In the genomic region with DNA sequence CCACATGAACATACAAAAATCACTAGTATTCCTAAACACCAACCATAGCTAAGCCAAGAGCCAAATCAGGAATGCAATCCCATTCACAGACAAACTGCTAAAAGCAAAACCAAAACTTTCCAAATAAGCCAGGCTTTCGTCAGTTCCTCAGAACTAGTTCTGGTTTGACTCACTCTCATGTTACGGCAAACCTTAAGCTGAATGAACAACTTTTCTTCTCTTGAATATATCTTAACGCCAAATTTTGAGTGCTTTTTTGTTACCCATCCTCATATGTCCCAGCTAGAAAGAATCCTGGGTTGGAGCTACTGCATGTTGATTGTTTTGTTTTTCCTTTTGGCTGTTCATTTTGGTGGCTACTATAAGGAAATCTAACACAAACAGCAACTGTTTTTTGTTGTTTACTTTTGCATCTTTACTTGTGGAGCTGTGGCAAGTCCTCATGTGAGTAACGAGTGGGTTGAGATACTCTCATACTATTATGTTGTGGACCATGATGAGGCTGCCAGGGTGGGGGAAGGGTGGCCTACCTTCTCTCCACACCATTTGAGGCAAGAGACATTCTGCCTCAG, we compare ENCODE assay signal across 8 cellular contexts. TPM values are rescaled to one million over a fixed set of nuclear protein-coding genes. Genes with fewer than 3 reads are reported as not detected.
DNase-seq lines count a peak whose midpoint lies in the region; ATAC-seq and TF ChIP-seq lines count a peak whose summit lies in the region.

TSS of gene PDCD1LG2 (plus strand) at position 172 of the 572 bp plus-strand sequence. CDS start 12,016 bp downstream, outside the sequence.

- no peaks in the 10 kb centered on the region for H3K27me3 Mint-ChIP-seq in activated T-cell treated with anti-CD3 and anti-CD28 coated beads, Interleukin-2, amount 50 U/mL, for 24 hours

- peak within 1 kb of the TSS; percentile 73 for H3K4me3 Mint-ChIP-seq in activated T-cell treated with anti-CD3 and anti-CD28 coated beads, Interleukin-2, amount 50 U/mL, for 24 hours

- H3K27ac ChIP-seq in RWPE1, result no peak within 1 kb of the TSS

- H3K9me3 Mint-ChIP-seq in activated T-cell treated with anti-CD3 and anti-CD28 coated beads, Interleukin-2, amount 50 U/mL, for 24 hours, result peaks cover 5% of the 10 kb centered on the region

- peak within 1 kb of the TSS; percentile 98 for H3K27ac Mint-ChIP-seq in activated T-cell treated with anti-CD3 and anti-CD28 coated beads, Interleukin-2, amount 50 U/mL, for 24 hours

- POLR2A ChIA-PET in RWPE1 (lab: Yijun Ruan, JAX; ENCODE audit: low non-redundant PET), result no interaction called here

- DNase-seq in AG08395 (ENCODE audit: low spot score), result peak; percentile 43
- peak; percentile 58 for DNase-seq in activated T-cell treated with anti-CD3 and anti-CD28 coated beads, Interleukin-2, amount 50 U/mL, for 24 hours
- DNase-seq in glomerular endothelial cell (ENCODE audit: extremely low read depth, low read depth, low spot score), result no peak
- DNase-seq in stimulated activated CD4-positive, alpha-beta T cell treated with anti-CD3 and anti-CD28 coated beads, Interleukin-15, amount 100 ng/mL, for 48 hours (ENCODE audit: low read depth in 2 of 2), result peak; percentile 41 to 44
- DNase-seq in RWPE1 (ENCODE audit: low spot score), result no peak
- no peak for DNase-seq in activated CD8-positive, alpha-beta memory T cell treated with anti-CD3 and anti-CD28 coated beads for 24 hours

- ATAC-seq in GM19043 (IDR thresholded peaks at IDR 0.05; ENCODE audit: low read depth, unreplicated experiment) (peak; percentile 63), HG03159 (IDR thresholded peaks at IDR 0.05; ENCODE audit: unreplicated experiment) (peak; percentile 80)

- TF ChIP-seq CTCF in RWPE1 (conservative IDR thresholded peaks at IDR 0.05; ENCODE audit: low read depth), result no peak

- H3K36me3 Mint-ChIP-seq in activated T-cell treated with anti-CD3 and anti-CD28 coated beads, Interleukin-2, amount 50 U/mL, for 24 hours (ENCODE audit: low read depth), result no peaks in the 10 kb centered on the region

- H3K4me1 Mint-ChIP-seq in activated T-cell treated with anti-CD3 and anti-CD28 coated beads, Interleukin-2, amount 50 U/mL, for 24 hours (ENCODE audit: low read depth), result peaks cover 53% of the 10 kb centered on the region

- CTCF ChIA-PET in RWPE1 (lab: Yijun Ruan, JAX), result no interaction called here

RNA-seq across cellular contexts. Expression of gene PDCD1LG2, which starts in this region (rescaled TPM):
- 20.4 and 27.0 TPM in 2 replicates for total RNA-seq in glomerular endothelial cell

Comparison
In these comparisons a context has a peak if more than half of its experiments do, and no peak if none do; other contexts are left out.
1. DNase-seq: peak in AG08395 (single experiment), activated T-cell treated with anti-CD3 and anti-CD28 coated beads, Interleukin-2, amount 50 U/mL, for 24 hours (single experiment) and stimulated activated CD4-positive, alpha-beta T cell treated with anti-CD3 and anti-CD28 coated beads, Interleukin-15, amount 100 ng/mL, for 48 hours (2 of 2); none in glomerular endothelial cell (single experiment), RWPE1 (single experiment) and activated CD8-positive, alpha-beta memory T cell treated with anti-CD3 and anti-CD28 coated beads for 24 hours (single experiment).